Comparison of ENCODE assay signal across 27 cellular contexts in genomic region chr1:187151555-187151954, GRCh38.
"Had no signal": no experiment of that assay in that cellular context is flagged by ENCODE, and none has a peak within 500 bp of the region (broad histone marks: within the 10 kb centered on the region; RNA-seq: fewer than 3 reads in every experiment).

No MANE protein-coding gene starts in this region.

- H3K4me3 ChIP-seq: stomach, suprapubic skin, testis, thoracic aorta, thyroid gland, tibial artery, tibial nerve, transverse colon, upper lobe of left lung, upper lobe of right lung, uterus, vagina had no signal

- ATAC-seq: stimulated activated effector memory CD8-positive, alpha-beta T cell treated with anti-CD3 and anti-CD28 coated beads, Interleukin-12 subunit alpha, Interleukin-12 subunit beta, amount 100 ng/mL, for 72 hours; stimulated activated memory B cell treated with anti-CD40 and anti-IgM and Interleukin-4, amounts not matched to agents 10 μg/mL and 1 μg/mL and 100 μg/mL, for 72 hours; stimulated activated naive B cell treated with anti-CD40 and anti-IgM and Interleukin-4, amounts not matched to agents 10 μg/mL and 1 μg/mL and 100 μg/mL, for 72 hours; stimulated activated naive CD8-positive, alpha-beta T cell treated with anti-CD3 and anti-CD28 coated beads, Interleukin-15, amount 100 ng/mL, for 72 hours; stimulated activated naive CD8-positive, alpha-beta T cell treated with anti-CD3 and anti-CD28 coated beads, Interleukin-15, Interleukin-2, amounts not matched to agents 100 U/mL and 50 U/mL, for 24 hours; upper lobe of right lung had no signal

- FAIRE-seq: urothelium cell line had no signal

- H3K27me3 ChIP-seq: stomach, suprapubic skin, testis, thyroid gland, tibial artery, tibial nerve, transverse colon, upper lobe of left lung, upper lobe of right lung, uterus, vagina had no signal

- H3K9me3 ChIP-seq: testis, thoracic aorta, thyroid gland, uterus, vagina had no signal

- DNase-seq: stimulated activated CD4-positive, alpha-beta T cell treated with anti-CD3 and anti-CD28 coated beads, Interleukin-2, amount 100 ng/mL, for 48 hours; stimulated activated CD4-positive, alpha-beta T cell treated with anti-CD3 and anti-CD28 coated beads, Interleukin-4, amount 100 ng/mL, for 1 hour; stimulated activated CD4-positive, alpha-beta T cell treated with anti-CD3 and anti-CD28 coated beads, Interleukin-4, amount 100 ng/mL, for 24 hours; stimulated activated CD4-positive, alpha-beta T cell treated with anti-CD3 and anti-CD28 coated beads, Interleukin-4, amount 100 ng/mL, for 4 hours; stimulated activated CD8-positive, alpha-beta memory T cell treated with anti-CD3 and anti-CD28 coated beads, Interleukin-4, amount 100 ng/mL, for 48 hours; stimulated activated naive B cell treated with anti-CD40 and anti-IgM and Interleukin-4, amounts not matched to agents 10 μg/mL and 1 μg/mL and 100 μg/mL, for 72 hours; stimulated activated naive CD4-positive, alpha-beta T cell; stimulated activated naive CD4-positive, alpha-beta T cell treated with Interleukin-2 at 50 U/mL for 16 hours; stimulated activated naive CD8-positive, alpha-beta T cell treated with anti-CD3 and anti-CD28 coated beads, Interleukin-15, amount 100 ng/mL, for 72 hours; stimulated activated naive CD8-positive, alpha-beta T cell treated with anti-CD3 and anti-CD28 coated beads, Interleukin-15, Interleukin-2, amounts not matched to agents 100 U/mL and 50 U/mL, for 24 hours; stomach; substantia nigra; testis; thyroid gland; tibial artery; transverse colon; trophoblast cell; upper lobe of left lung; upper lobe of right lung; uterus had no signal

- H3K36me3 ChIP-seq: stomach, suprapubic skin, thoracic aorta, thyroid gland, tibial artery, tibial nerve, transverse colon, upper lobe of left lung, upper lobe of right lung, uterus, vagina had no signal

- H3K4me1 ChIP-seq: stomach, suprapubic skin, testis, thyroid gland, tibial artery, tibial nerve, transverse colon, upper lobe of left lung, upper lobe of right lung, uterus, vagina had no signal

- H3K27ac ChIP-seq: stomach, suprapubic skin, testis, thoracic aorta, thyroid gland, tibial artery, tibial nerve, transverse colon, upper lobe of left lung, upper lobe of right lung, uterus, vagina had no signal
